16 cellular contexts compared by ENCODE assay signal in genomic region chr5:75675779-75676178, GRCh38. TPM values are rescaled to one million over a fixed set of nuclear protein-coding genes. Genes with fewer than 3 reads are reported as not detected.
DNase-seq lines count a peak whose midpoint lies in the region; ATAC-seq and TF ChIP-seq lines count a peak whose summit lies in the region.
"Had no signal": no experiment of that assay in that cellular context is flagged by ENCODE, and none has a peak within 500 bp of the region (broad histone marks: within the 10 kb centered on the region; RNA-seq: fewer than 3 reads in every experiment).

No MANE protein-coding gene starts in this region.

- H3K27ac ChIP-seq in CD4-positive, CD25-positive, alpha-beta regulatory T cell (ENCODE audit: insufficient read depth, low read length, poor library complexity, severe bottlenecking) = no peak overlapping the region
- H3K27ac ChIP-seq in endodermal cell (ENCODE audit: low read depth, low read length) = no peak overlapping the region

- intact Hi-C loops in activated CD4-positive, alpha-beta T cell treated with anti-CD3 and anti-CD28 coated beads, Interleukin-2, amount 10 ng/mL, durations not matched to agents 24 days and 14 days (cut with micrococcal nuclease) = no loop called here
- intact Hi-C loops in Right ventricle myocardium inferior (cut with DNase I) = no loop called here

- H3K27ac Mint-ChIP-seq in activated CD4-positive, alpha-beta T cell treated with anti-CD3 and anti-CD28 coated beads, Interleukin-2, amount 10 ng/mL, durations not matched to agents 24 days and 14 days = peak overlapping the region; percentile 43
- H3K27ac Mint-ChIP-seq in CD4-positive, CD25-positive, alpha-beta regulatory T cell = peak overlapping the region; percentile 69 to 86 (median 86)
- H3K27ac Mint-ChIP-seq in endodermal cell = no peak overlapping the region
- H3K27ac Mint-ChIP-seq: B cell, GM23338, HFFc6 had no signal

- H3K36me3 Mint-ChIP-seq in activated CD4-positive, alpha-beta T cell treated with anti-CD3 and anti-CD28 coated beads, Interleukin-2, amount 10 ng/mL, durations not matched to agents 24 days and 14 days (ENCODE audit: low read depth) = peaks cover 36% of the 10 kb centered on the region
- peaks cover 21% of the 10 kb centered on the region for H3K36me3 Mint-ChIP-seq in CD4-positive, CD25-positive, alpha-beta regulatory T cell
- H3K36me3 Mint-ChIP-seq in endodermal cell (ENCODE audit: low read depth) = peaks cover 14% of the 10 kb centered on the region

- H3K4me3 Mint-ChIP-seq in activated CD4-positive, alpha-beta T cell treated with anti-CD3 and anti-CD28 coated beads, Interleukin-2, amount 10 ng/mL, durations not matched to agents 24 days and 14 days = no peak overlapping the region
- peak overlapping the region in 1 of 4 donors; percentile 1 for H3K4me3 Mint-ChIP-seq in CD4-positive, CD25-positive, alpha-beta regulatory T cell
- H3K4me3 Mint-ChIP-seq in endodermal cell = no peak overlapping the region
- H3K4me3 Mint-ChIP-seq: B cell; CD4-positive, alpha-beta memory T cell; GM23338; HFFc6 had no signal

- no peaks in the 10 kb centered on the region for H3K27me3 ChIP-seq in CD4-positive, CD25-positive, alpha-beta regulatory T cell (ENCODE audit: control insufficient read depth, insufficient read depth, low read length)
- H3K27me3 ChIP-seq in endodermal cell (ENCODE audit: control insufficient read depth, insufficient read depth, low read length, poor library complexity, severe bottlenecking) = no peaks in the 10 kb centered on the region

- no peaks in the 10 kb centered on the region for H3K9me3 Mint-ChIP-seq in activated CD4-positive, alpha-beta T cell treated with anti-CD3 and anti-CD28 coated beads, Interleukin-2, amount 10 ng/mL, durations not matched to agents 24 days and 14 days
- H3K9me3 Mint-ChIP-seq in CD4-positive, CD25-positive, alpha-beta regulatory T cell = no peaks in the 10 kb centered on the region
- no peaks in the 10 kb centered on the region for H3K9me3 Mint-ChIP-seq in endodermal cell
- H3K9me3 Mint-ChIP-seq: CD4-positive, alpha-beta memory T cell; GM23338; HFFc6 had no signal

- peaks cover 14% of the 10 kb centered on the region for H3K4me1 Mint-ChIP-seq in activated CD4-positive, alpha-beta T cell treated with anti-CD3 and anti-CD28 coated beads, Interleukin-2, amount 10 ng/mL, durations not matched to agents 24 days and 14 days
- H3K4me1 Mint-ChIP-seq in CD4-positive, CD25-positive, alpha-beta regulatory T cell = peaks cover 9 to 39% (median 23%) of the 10 kb centered on the region in 4 donors
- peaks cover 5% of the 10 kb centered on the region for H3K4me1 Mint-ChIP-seq in endodermal cell
- H3K4me1 Mint-ChIP-seq: GM23338 had no signal

- H3K27me3 Mint-ChIP-seq in activated CD4-positive, alpha-beta T cell treated with anti-CD3 and anti-CD28 coated beads, Interleukin-2, amount 10 ng/mL, durations not matched to agents 24 days and 14 days = no peaks in the 10 kb centered on the region
- H3K27me3 Mint-ChIP-seq in CD4-positive, CD25-positive, alpha-beta regulatory T cell = no peaks in the 10 kb centered on the region
- no peaks in the 10 kb centered on the region for H3K27me3 Mint-ChIP-seq in endodermal cell (ENCODE audit: insufficient read depth)
- H3K27me3 Mint-ChIP-seq: B cell; CD4-positive, alpha-beta memory T cell had no signal

- no peak for TF ChIP-seq CTCF in endodermal cell (conservative IDR thresholded peaks at IDR 0.05)

- no peaks in the 10 kb centered on the region for H3K9me3 ChIP-seq in CD4-positive, CD25-positive, alpha-beta regulatory T cell (ENCODE audit: control insufficient read depth in 2 of 2, low read length in 2 of 2)
- H3K9me3 ChIP-seq in endodermal cell (ENCODE audit: control insufficient read depth, low read length) = no peaks in the 10 kb centered on the region

- peaks cover 20% of the 10 kb centered on the region for H3K4me1 ChIP-seq in CD4-positive, CD25-positive, alpha-beta regulatory T cell (ENCODE audit: control insufficient read depth, insufficient read depth, low read length, poor library complexity, severe bottlenecking)
- no peaks in the 10 kb centered on the region for H3K4me1 ChIP-seq in endodermal cell (ENCODE audit: control insufficient read depth, insufficient read depth, low read length)

- no peak for DNase-seq in activated CD4-positive, alpha-beta T cell treated with anti-CD3 and anti-CD28 coated beads, Interleukin-2, amount 10 ng/mL, durations not matched to agents 24 days and 14 days
- DNase-seq in activated CD4-positive, alpha-beta T cell treated with anti-CD3 and anti-CD28 coated beads, Interleukin-2, amount 50 U/mL, for 4 hours = no peak
- DNase-seq in CD4-positive, CD25-positive, alpha-beta regulatory T cell = no peak
- DNase-seq in SK-N-DZ (ENCODE audit: low spot score) (peak; percentile 51), endodermal cell (no peak), Right ventricle myocardium inferior (ENCODE audit: missing footprints) (no peak)
- DNase-seq: C1 segment of cervical spinal cord; CD4-positive, alpha-beta memory T cell; DMS79 treated with DMSO at 0.1 percent for 48 hours; GF-D8; H7; HFFc6; IMR-90 had no signal

- ATAC-seq in CD4-positive, CD25-positive, alpha-beta regulatory T cell (ENCODE audit: low read depth in 2 of 2) = no peak
- ATAC-seq in Right ventricle myocardium inferior = no peak
- ATAC-seq: GM23338, HCT116 had no signal

- H3K4me3 ChIP-seq in CD4-positive, CD25-positive, alpha-beta regulatory T cell (ENCODE audit: low read depth, low read length) = no peak overlapping the region
- no peak overlapping the region for H3K4me3 ChIP-seq in endodermal cell (ENCODE audit: low read length)
- H3K4me3 ChIP-seq: GM23338 had no signal

- H3K9ac ChIP-seq in endodermal cell (ENCODE audit: extremely low read depth, low read length, poor library complexity, severe bottlenecking) = no peak overlapping the region

- peaks cover 11% of the 10 kb centered on the region for H3K36me3 ChIP-seq in CD4-positive, CD25-positive, alpha-beta regulatory T cell (ENCODE audit: control insufficient read depth, insufficient read depth, low read length)
- H3K36me3 ChIP-seq in endodermal cell (ENCODE audit: control insufficient read depth, insufficient read depth, low read length) = peaks cover 13% of the 10 kb centered on the region

- WGBS in endodermal cell (ENCODE audit: insufficient coverage in 1 of 2, insufficient read length in 1 of 2), 2 experiments = 94 to 100% methylated on average over 1 of the region's 1 CpG

RNA-seq across cellular contexts. Expression of gene POC5, which starts 41.5 kb away (rescaled TPM):
- total RNA-seq in activated CD4-positive, alpha-beta T cell treated with anti-CD3 and anti-CD28 coated beads, Interleukin-2, amount 10 ng/mL, durations not matched to agents 24 days and 14 days = 20.8 and 21.3 TPM in 2 replicates
- total RNA-seq in CD4-positive, CD25-positive, alpha-beta regulatory T cell = 16.6 TPM
- 10 to 100 TPM; 13.7 to 21.2 (median 18.3) TPM for polyA plus RNA-seq in CD4-positive, CD25-positive, alpha-beta regulatory T cell
- 52.5 and 75.8 TPM in 2 replicates for polyA plus RNA-seq in SK-N-DZ (2014; cell fraction: cytosol; rRNA removed)
- 58.8 and 82.5 TPM in 2 replicates for polyA plus RNA-seq in SK-N-DZ (2014; cell fraction: nucleus; rRNA removed)
- 10 to 100 TPM; 10.7 to 13.8 TPM for total RNA-seq in endodermal cell
- polyA plus RNA-seq in endodermal cell (2013, experiment 1 of 2) = 22.5 TPM
- 19.0 TPM for polyA plus RNA-seq in endodermal cell (2013, experiment 2 of 2)
- total RNA-seq in Right ventricle myocardium inferior = 3.0 TPM
